In the genomic region with DNA sequence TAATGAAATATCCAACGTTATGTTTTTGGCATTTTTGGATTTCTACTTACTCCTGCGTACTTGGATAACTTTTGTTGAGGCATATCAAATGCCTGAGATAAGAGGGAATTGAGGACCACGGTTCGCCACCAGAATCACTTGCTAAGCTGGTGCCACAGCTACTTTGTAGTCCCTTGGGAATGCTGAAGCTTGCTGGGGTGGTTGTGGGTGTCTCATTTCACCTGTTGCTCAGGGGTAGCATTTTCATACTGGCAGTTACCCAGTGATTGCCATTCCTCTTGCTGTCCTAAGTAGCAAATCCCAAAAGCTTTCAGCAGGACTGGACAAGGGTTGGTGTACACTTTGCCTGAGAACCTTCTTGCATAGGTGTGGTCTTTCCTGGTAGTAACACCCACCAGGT, we compare ENCODE assay signal across 22 cellular contexts.
"Had no signal": no experiment of that assay in that cellular context is flagged by ENCODE, and none has a peak within 500 bp of the region (broad histone marks: within the 10 kb centered on the region; RNA-seq: fewer than 3 reads in every experiment).

No MANE protein-coding gene starts in this region.

- H3K9me3 Mint-ChIP-seq: endodermal cell; memory B cell; naive thymus-derived CD4-positive, alpha-beta T cell; stimulated activated effector memory CD8-positive, alpha-beta T cell treated with anti-CD3 and anti-CD28 coated beads, Interleukin-12 subunit alpha, Interleukin-12 subunit beta, amount 100 ng/mL, for 72 hours; stimulated activated naive CD8-positive, alpha-beta T cell treated with anti-CD3 and anti-CD28 coated beads, Interleukin-15, Interleukin-2, amounts not matched to agents 100 ng/mL and 50 ng/mL, for 24 hours had no signal

- H3K9me3 ChIP-seq: neutrophil, psoas muscle, right lobe of liver, tibial artery, upper lobe of left lung, uterus had no signal

- H3K4me3 ChIP-seq: coronary artery, psoas muscle, right lobe of liver, tibial artery, upper lobe of left lung, uterus had no signal

- ATAC-seq: left lobe of liver; naive thymus-derived CD4-positive, alpha-beta T cell; psoas muscle; right lobe of liver; stimulated activated effector memory CD8-positive, alpha-beta T cell treated with anti-CD3 and anti-CD28 coated beads, Interleukin-12 subunit alpha, Interleukin-12 subunit beta, amount 100 ng/mL, for 72 hours had no signal

- H3K27ac Mint-ChIP-seq: endodermal cell; memory B cell; naive thymus-derived CD4-positive, alpha-beta T cell; stimulated activated effector memory CD8-positive, alpha-beta T cell treated with anti-CD3 and anti-CD28 coated beads, Interleukin-12 subunit alpha, Interleukin-12 subunit beta, amount 100 ng/mL, for 72 hours; stimulated activated naive CD8-positive, alpha-beta T cell treated with anti-CD3 and anti-CD28 coated beads, Interleukin-15, Interleukin-2, amounts not matched to agents 100 ng/mL and 50 ng/mL, for 24 hours had no signal

- H3K4me1 Mint-ChIP-seq: naive thymus-derived CD4-positive, alpha-beta T cell; stimulated activated effector memory CD8-positive, alpha-beta T cell treated with anti-CD3 and anti-CD28 coated beads, Interleukin-12 subunit alpha, Interleukin-12 subunit beta, amount 100 ng/mL, for 72 hours had no signal

- H3K4me1 ChIP-seq: right lobe of liver, upper lobe of left lung, uterus had no signal

- H3K36me3 Mint-ChIP-seq: memory B cell; naive thymus-derived CD4-positive, alpha-beta T cell; stimulated activated effector memory CD8-positive, alpha-beta T cell treated with anti-CD3 and anti-CD28 coated beads, Interleukin-12 subunit alpha, Interleukin-12 subunit beta, amount 100 ng/mL, for 72 hours had no signal

- H3K4me3 Mint-ChIP-seq: endodermal cell; memory B cell; naive thymus-derived CD4-positive, alpha-beta T cell; stimulated activated effector memory CD8-positive, alpha-beta T cell treated with anti-CD3 and anti-CD28 coated beads, Interleukin-12 subunit alpha, Interleukin-12 subunit beta, amount 100 ng/mL, for 72 hours; stimulated activated naive CD8-positive, alpha-beta T cell treated with anti-CD3 and anti-CD28 coated beads, Interleukin-15, Interleukin-2, amounts not matched to agents 100 ng/mL and 50 ng/mL, for 24 hours had no signal

- H3K27ac ChIP-seq: coronary artery, neutrophil, psoas muscle, right lobe of liver, tibial artery, upper lobe of left lung, uterus had no signal

- DNase-seq: effector CD4-positive, alpha-beta T cell; endodermal cell; erythroblast; foreskin melanocyte; head of caudate nucleus; hippocampal formation; kidney glomerular epithelial cell; naive thymus-derived CD4-positive, alpha-beta T cell; psoas muscle; retina; right lobe of liver; stimulated activated CD4-positive, alpha-beta T cell treated with anti-CD3 and anti-CD28 coated beads, Interleukin-4, amount 100 ng/mL, for 1 hour; stimulated activated CD8-positive, alpha-beta memory T cell treated with anti-CD3 and anti-CD28 coated beads, Interleukin-4, amount 100 ng/mL, for 48 hours; tibial artery; upper lobe of left lung; uterus had no signal

- H3K27me3 ChIP-seq: right lobe of liver, tibial artery, upper lobe of left lung, uterus had no signal

- H3K36me3 ChIP-seq: neutrophil, right lobe of liver, tibial artery, upper lobe of left lung, uterus had no signal
